ENCODE assay signal across 20 cellular contexts in genomic region chr10:11866199-11866925, GRCh38. TPM values are rescaled to one million over a fixed set of nuclear protein-coding genes. Genes with fewer than 3 reads are reported as not detected.
DNase-seq lines count a peak whose midpoint lies in the region; ATAC-seq and TF ChIP-seq lines count a peak whose summit lies in the region.
"Had no signal": no experiment of that assay in that cellular context is flagged by ENCODE, and none has a peak within 500 bp of the region (broad histone marks: within the 10 kb centered on the region; RNA-seq: fewer than 3 reads in every experiment).

No MANE protein-coding gene starts in this region.

- H3K27ac ChIP-seq in left ventricle myocardium inferior (replicated peaks): no peak overlapping the region
- H3K27ac ChIP-seq: SJCRH30 had no signal

- CTCF ChIA-PET in WTC11 (lab: Charles Lee): interaction anchor here (0.6 to 1.8 kb wide), 4 partner anchors 13 to 120 kb away, joined by 3 to 10 read pairs (median 4); no protein-coding TSS in a partner anchor

- peaks cover 6% of the 10 kb centered on the region for H3K27me3 ChIP-seq in left ventricle myocardium inferior (ENCODE audit: low read depth)
- H3K27me3 ChIP-seq: SJCRH30 had no signal

- peak; percentile 44 for DNase-seq in cardiac septum (ENCODE audit: low spot score)
- DNase-seq in left ventricle myocardium inferior: no peak
- no peak for DNase-seq in WTC11 (ENCODE audit: low spot score)
- no peak for DNase-seq in neural crest cell (ENCODE audit: low read depth, low spot score)
- DNase-seq in activated T-helper 2 cell treated with anti-CD3 and anti-CD28 coated beads, Interferon-gamma antibody, Interleukin-2, Interleukin-4, amounts not matched to agents 10 μg/mL and 5 μg/mL and 100 μg/mL, durations not matched to agents 14 hours and 24 hours and 36 hours (ENCODE audit: low spot score): no peak
- DNase-seq in NCI-H1694 treated with DMSO at 0.1 percent for 48 hours (lab: John Stamatoyannopoulos, UW): no peak
- no peak for DNase-seq in stimulated activated CD4-positive, alpha-beta T cell treated with anti-CD3 and anti-CD28 coated beads, Interleukin-2, amount 100 ng/mL, for 24 hours
- no peak for DNase-seq in COLO829 (ENCODE audit: low spot score)
- DNase-seq: 8988T, GF-D8, MM.1S, NCI-H1092 treated with DMSO at 0.1 percent for 48 hours, NCI-H146, NCI-H2081, NCI-H510A treated with DMSO at 0.1 percent for 48 hours, NCI-H82, PC-3, SJCRH30 had no signal

- intact Hi-C loops in cardiac septum (cut with DNase I): no loop called here
- intact Hi-C loops in left ventricle myocardium inferior (cut with micrococcal nuclease): no loop called here
- intact Hi-C loops in activated T-helper 2 cell treated with anti-CD3 and anti-CD28 coated beads, Interferon-gamma antibody, Interleukin-2, Interleukin-4, amounts not matched to agents 10 μg/mL and 5 μg/mL and 100 μg/mL, durations not matched to agents 14 hours and 24 hours and 36 hours (cut with micrococcal nuclease): no loop called here

- peaks cover 14% of the 10 kb centered on the region for H3K4me1 ChIP-seq in left ventricle myocardium inferior
- H3K4me1 ChIP-seq: SJCRH30 had no signal

- H3K4me3 ChIP-seq in left ventricle myocardium inferior: no peak overlapping the region
- H3K4me3 ChIP-seq: GM23338, SJCRH30 had no signal

- H3K4me3 Mint-ChIP-seq in WTC11 (no peak overlapping the region), neural crest cell (no peak overlapping the region)
- no peak overlapping the region for H3K4me3 Mint-ChIP-seq in activated T-helper 2 cell treated with anti-CD3 and anti-CD28 coated beads, Interferon-gamma antibody, Interleukin-2, Interleukin-4, amounts not matched to agents 10 μg/mL and 5 μg/mL and 100 μg/mL, durations not matched to agents 14 hours and 24 hours and 36 hours (ENCODE audit: low read depth)
- H3K4me3 Mint-ChIP-seq: B cell, GM23338 had no signal

- H3K9me3 Mint-ChIP-seq in WTC11: no peaks in the 10 kb centered on the region
- no peaks in the 10 kb centered on the region for H3K9me3 Mint-ChIP-seq in neural crest cell
- no peaks in the 10 kb centered on the region for H3K9me3 Mint-ChIP-seq in activated T-helper 2 cell treated with anti-CD3 and anti-CD28 coated beads, Interferon-gamma antibody, Interleukin-2, Interleukin-4, amounts not matched to agents 10 μg/mL and 5 μg/mL and 100 μg/mL, durations not matched to agents 14 hours and 24 hours and 36 hours
- H3K9me3 Mint-ChIP-seq: GM23338 had no signal

- no peak for ATAC-seq in WTC11
- ATAC-seq: GM23338, PC-3 had no signal

- H3K36me3 Mint-ChIP-seq in WTC11 (no peaks in the 10 kb centered on the region), neural crest cell (ENCODE audit: low read depth) (no peaks in the 10 kb centered on the region)
- no peaks in the 10 kb centered on the region for H3K36me3 Mint-ChIP-seq in activated T-helper 2 cell treated with anti-CD3 and anti-CD28 coated beads, Interferon-gamma antibody, Interleukin-2, Interleukin-4, amounts not matched to agents 10 μg/mL and 5 μg/mL and 100 μg/mL, durations not matched to agents 14 hours and 24 hours and 36 hours (ENCODE audit: low read depth)

- POLR2A ChIA-PET in WTC11 (lab: Charles Lee): no interaction called here

- H3K36me3 ChIP-seq in left ventricle myocardium inferior: peaks cover 7% of the 10 kb centered on the region

- peaks cover 22% of the 10 kb centered on the region for H3K4me1 Mint-ChIP-seq in WTC11
- peaks cover 7% of the 10 kb centered on the region for H3K4me1 Mint-ChIP-seq in neural crest cell
- peaks cover 26% of the 10 kb centered on the region for H3K4me1 Mint-ChIP-seq in activated T-helper 2 cell treated with anti-CD3 and anti-CD28 coated beads, Interferon-gamma antibody, Interleukin-2, Interleukin-4, amounts not matched to agents 10 μg/mL and 5 μg/mL and 100 μg/mL, durations not matched to agents 14 hours and 24 hours and 36 hours (ENCODE audit: low read depth)

- TF ChIP-seq CTCF in left ventricle myocardium inferior (IDR thresholded peaks at IDR 0.05; ENCODE audit: borderline replicate concordance): no peak
- TF ChIP-seq CTCF in WTC11 (IDR thresholded peaks at IDR 0.05): no peak
- no peak for TF ChIP-seq CTCF in neural crest cell (conservative IDR thresholded peaks at IDR 0.05)

- H3K9me3 ChIP-seq in left ventricle myocardium inferior (replicated peaks): no peaks in the 10 kb centered on the region
- H3K9me3 ChIP-seq: SJCRH30 had no signal

- H3K27ac Mint-ChIP-seq in WTC11 (peak overlapping the region; percentile 32), neural crest cell (ENCODE audit: unreplicated experiment) (peak overlapping the region; percentile 19)
- no peak overlapping the region for H3K27ac Mint-ChIP-seq in activated T-helper 2 cell treated with anti-CD3 and anti-CD28 coated beads, Interferon-gamma antibody, Interleukin-2, Interleukin-4, amounts not matched to agents 10 μg/mL and 5 μg/mL and 100 μg/mL, durations not matched to agents 14 hours and 24 hours and 36 hours
- H3K27ac Mint-ChIP-seq: B cell, GM23338 had no signal

- H3K27me3 Mint-ChIP-seq in WTC11 (ENCODE audit: low read depth): peaks cover 3% of the 10 kb centered on the region; the same call in 1 of the 2 replicates
- no peaks in the 10 kb centered on the region for H3K27me3 Mint-ChIP-seq in neural crest cell (ENCODE audit: low read depth)
- H3K27me3 Mint-ChIP-seq in activated T-helper 2 cell treated with anti-CD3 and anti-CD28 coated beads, Interferon-gamma antibody, Interleukin-2, Interleukin-4, amounts not matched to agents 10 μg/mL and 5 μg/mL and 100 μg/mL, durations not matched to agents 14 hours and 24 hours and 36 hours (ENCODE audit: low read depth): peaks cover 63% of the 10 kb centered on the region

TF ChIP-seq in WTC11, 78 proteins besides CTCF, POLR2A, EP300 and RAD21:
- TF ChIP-seq ELF4 (CRISPR knock-in tag; IDR thresholded peaks at IDR 0.05; ENCODE audit: low read depth) (no peak), TCF7 (CRISPR knock-in tag; IDR thresholded peaks at IDR 0.05; ENCODE audit: low read depth) (no peak), NFE2L1 (CRISPR knock-in tag; IDR thresholded peaks at IDR 0.05) (no peak), IRF2 (CRISPR knock-in tag; IDR thresholded peaks at IDR 0.05; ENCODE audit: borderline replicate concordance, low read depth) (no peak), CREM (CRISPR knock-in tag; IDR thresholded peaks at IDR 0.05) (no peak), E2F4 (CRISPR knock-in tag; IDR thresholded peaks at IDR 0.05; ENCODE audit: borderline replicate concordance, low read depth) (no peak), ETV6 (CRISPR knock-in tag; IDR thresholded peaks at IDR 0.05) (no peak), PREB (CRISPR knock-in tag; IDR thresholded peaks at IDR 0.05; ENCODE audit: borderline replicate concordance) (no peak), ZBTB43 (CRISPR knock-in tag; IDR thresholded peaks at IDR 0.05) (no peak), ZNF263 (CRISPR knock-in tag; IDR thresholded peaks at IDR 0.05; ENCODE audit: low read depth) (no peak), SOX15 (CRISPR knock-in tag; IDR thresholded peaks at IDR 0.05) (no peak), TP53 (CRISPR knock-in tag; IDR thresholded peaks at IDR 0.05) (no peak), CDX4 (CRISPR knock-in tag; IDR thresholded peaks at IDR 0.05; ENCODE audit: borderline replicate concordance) (no peak), ZNF416 (CRISPR knock-in tag; IDR thresholded peaks at IDR 0.05) (no peak)
- TF ChIP-seq, protein P1, sequence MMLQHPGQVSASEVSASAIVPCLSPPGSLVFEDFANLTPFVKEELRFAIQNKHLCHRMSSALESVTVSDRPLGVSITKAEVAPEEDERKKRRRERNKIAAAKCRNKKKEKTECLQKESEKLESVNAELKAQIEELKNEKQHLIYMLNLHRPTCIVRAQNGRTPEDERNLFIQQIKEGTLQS (CRISPR knock-in tag; conservative IDR thresholded peaks at IDR 0.05): no peak

RNA-seq across cellular contexts. Expression of gene PROSER2, which starts 43.2 kb away (rescaled TPM):
- total RNA-seq in cardiac septum: 1.3 TPM
- total RNA-seq in left ventricle myocardium inferior: 0.52 TPM
- 7.3 to 8.7 TPM (median 8.5 TPM) in 3 replicates for total RNA-seq in WTC11 (2021)
- 7.5 and 7.7 TPM in 2 replicates for total RNA-seq in neural crest cell
- 0.37 and 0.39 TPM in 2 replicates for total RNA-seq in activated T-helper 2 cell treated with anti-CD3 and anti-CD28 coated beads, Interferon-gamma antibody, Interleukin-2, Interleukin-4, amounts not matched to agents 10 μg/mL and 5 μg/mL and 100 μg/mL, durations not matched to agents 14 hours and 24 hours and 36 hours
